In the genomic region with DNA sequence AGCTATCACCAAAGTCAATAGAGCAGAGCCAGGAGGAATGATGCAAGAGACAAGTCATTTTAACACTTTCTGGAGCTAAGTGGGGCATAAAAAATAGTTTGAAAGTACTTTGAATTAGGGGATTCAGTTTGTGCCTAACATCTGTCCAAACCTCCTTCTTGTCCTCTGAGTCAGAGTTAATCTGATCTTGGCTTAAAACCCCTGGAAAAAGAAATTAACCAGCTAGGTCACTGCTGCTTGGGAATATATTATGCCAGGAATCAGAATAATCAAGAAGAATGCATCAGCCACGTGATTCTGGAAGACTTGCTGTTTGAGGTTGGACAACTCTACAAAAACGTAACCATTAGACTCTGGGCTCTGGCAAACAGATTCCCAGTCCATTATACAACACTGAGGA, we compare ENCODE assay signal across 37 cellular contexts.
"Had no signal": no experiment of that assay in that cellular context is flagged by ENCODE, and none has a peak within 500 bp of the region (broad histone marks: within the 10 kb centered on the region; RNA-seq: fewer than 3 reads in every experiment).

No MANE protein-coding gene starts in this region.

- H3K36me3 ChIP-seq: adrenal gland, left lung, lower lobe of right lung, pancreas, prostate gland, thyroid gland, upper lobe of left lung, WERI-Rb-1 had no signal

- H3K4me3 Mint-ChIP-seq: activated naive CD8-positive, alpha-beta T cell; brain; dendritic cell treated with granulocyte-macrophage colony-stimulating factor and Interleukin-4, amounts not matched to agents 40 ng/mL and 50 ng/mL, for 4 days; endodermal cell; naive thymus-derived CD8-positive, alpha-beta T cell; neural crest cell; stimulated activated effector memory CD8-positive, alpha-beta T cell treated with anti-CD3 and anti-CD28 coated beads, Interleukin-12 subunit alpha, Interleukin-12 subunit beta, amount 100 ng/mL, for 72 hours; stimulated activated naive CD8-positive, alpha-beta T cell treated with anti-CD3 and anti-CD28 coated beads, Interleukin-15, Interleukin-2, amounts not matched to agents 100 ng/mL and 50 ng/mL, for 24 hours; T-helper 1 cell treated with Interleukin-12 subunit alpha and Interleukin-12 subunit beta and Interleukin-4 antibody, amounts not matched to agents 30 μg/mL and 1 μg/mL, for 36 hours had no signal

- DNase-seq: activated CD4-positive, alpha-beta T cell treated with anti-CD3 and anti-CD28 coated beads for 48 hours; activated CD4-positive, alpha-beta T cell treated with anti-CD3 and anti-CD28 coated beads, Interleukin-2, amount 50 U/mL, for 48 hours; activated CD8-positive, alpha-beta memory T cell treated with anti-CD3 and anti-CD28 coated beads for 24 hours; activated effector memory CD4-positive, alpha-beta T cell treated with Interleukin-2 at 50 U/mL for 16 hours; activated naive CD4-positive, alpha-beta T cell treated with Interleukin-2 at 50 U/mL for 16 hours; adrenal gland; aorta; central memory CD4-positive, alpha-beta T cell; endodermal cell; foreskin melanocyte; kidney glomerular epithelial cell; left lung; lower lobe of right lung; mesenchymal stem cell; naive thymus-derived CD8-positive, alpha-beta T cell; nucleus accumbens; pancreas; retina; small intestine; stimulated activated CD4-positive, alpha-beta T cell treated with anti-CD3 and anti-CD28 coated beads, Interleukin-4, amount 100 ng/mL, for 24 hours; substantia nigra; T-helper 9 cell; thyroid gland; upper lobe of left lung; WERI-Rb-1 had no signal

- H3K27me3 ChIP-seq: left lung, thyroid gland, upper lobe of left lung had no signal

- H3K9me3 Mint-ChIP-seq: dendritic cell treated with granulocyte-macrophage colony-stimulating factor and Interleukin-4, amounts not matched to agents 40 ng/mL and 50 ng/mL, for 4 days; stimulated activated effector memory CD8-positive, alpha-beta T cell treated with anti-CD3 and anti-CD28 coated beads, Interleukin-12 subunit alpha, Interleukin-12 subunit beta, amount 100 ng/mL, for 72 hours; stimulated activated naive CD8-positive, alpha-beta T cell treated with anti-CD3 and anti-CD28 coated beads, Interleukin-15, Interleukin-2, amounts not matched to agents 100 ng/mL and 50 ng/mL, for 24 hours; T-helper 1 cell treated with Interleukin-12 subunit alpha and Interleukin-12 subunit beta and Interleukin-4 antibody, amounts not matched to agents 30 μg/mL and 1 μg/mL, for 36 hours had no signal

- H3K4me3 ChIP-seq: adrenal gland, left lung, lower lobe of right lung, pancreas, prostate gland, thyroid gland, upper lobe of left lung had no signal

- ATAC-seq: activated CD4-positive, CD25-positive, alpha-beta regulatory T cell treated with anti-CD3 and anti-CD28 coated beads, Interleukin-2, amount 50 U/mL, for 24 hours; esophagus mucosa; left lung; lower lobe of right lung; naive thymus-derived CD8-positive, alpha-beta T cell; pancreas; sciatic nerve; stimulated activated effector memory CD8-positive, alpha-beta T cell treated with anti-CD3 and anti-CD28 coated beads, Interleukin-12 subunit alpha, Interleukin-12 subunit beta, amount 100 ng/mL, for 72 hours had no signal

- H3K36me3 Mint-ChIP-seq: activated naive CD8-positive, alpha-beta T cell; brain; naive thymus-derived CD8-positive, alpha-beta T cell; stimulated activated effector memory CD8-positive, alpha-beta T cell treated with anti-CD3 and anti-CD28 coated beads, Interleukin-12 subunit alpha, Interleukin-12 subunit beta, amount 100 ng/mL, for 72 hours had no signal

- H3K27me3 Mint-ChIP-seq: dendritic cell treated with granulocyte-macrophage colony-stimulating factor and Interleukin-4, amounts not matched to agents 40 ng/mL and 50 ng/mL, for 4 days had no signal

- H3K4me1 Mint-ChIP-seq: brain; endodermal cell; naive thymus-derived CD8-positive, alpha-beta T cell; neural crest cell; stimulated activated effector memory CD8-positive, alpha-beta T cell treated with anti-CD3 and anti-CD28 coated beads, Interleukin-12 subunit alpha, Interleukin-12 subunit beta, amount 100 ng/mL, for 72 hours had no signal

- FAIRE-seq: pancreas, small intestine, TTC549 had no signal

- H3K27ac Mint-ChIP-seq: activated naive CD8-positive, alpha-beta T cell; brain; dendritic cell treated with granulocyte-macrophage colony-stimulating factor and Interleukin-4, amounts not matched to agents 40 ng/mL and 50 ng/mL, for 4 days; endodermal cell; naive thymus-derived CD8-positive, alpha-beta T cell; stimulated activated effector memory CD8-positive, alpha-beta T cell treated with anti-CD3 and anti-CD28 coated beads, Interleukin-12 subunit alpha, Interleukin-12 subunit beta, amount 100 ng/mL, for 72 hours; stimulated activated naive CD8-positive, alpha-beta T cell treated with anti-CD3 and anti-CD28 coated beads, Interleukin-15, Interleukin-2, amounts not matched to agents 100 ng/mL and 50 ng/mL, for 24 hours; T-helper 1 cell treated with Interleukin-12 subunit alpha and Interleukin-12 subunit beta and Interleukin-4 antibody, amounts not matched to agents 30 μg/mL and 1 μg/mL, for 36 hours had no signal

- H3K9me3 ChIP-seq: adrenal gland, left lung, lower lobe of right lung, pancreas, prostate gland, thyroid gland, upper lobe of left lung had no signal

- H3K27ac ChIP-seq: adrenal gland, left lung, lower lobe of right lung, pancreas, prostate gland, thyroid gland, upper lobe of left lung, WERI-Rb-1 had no signal

- H3K4me1 ChIP-seq: adrenal gland, left lung, lower lobe of right lung, pancreas, prostate gland, thyroid gland, upper lobe of left lung had no signal
